In genomic region chr2:158297606-158298005, GRCh38 we compare ENCODE assay signal across 20 cellular contexts.
DNase-seq lines count a peak whose midpoint lies in the region; ATAC-seq and TF ChIP-seq lines count a peak whose summit lies in the region.
"Had no signal": no experiment of that assay in that cellular context is flagged by ENCODE, and none has a peak within 500 bp of the region (broad histone marks: within the 10 kb centered on the region; RNA-seq: fewer than 3 reads in every experiment).

No MANE protein-coding gene starts in this region.

- H3K4me3 ChIP-seq in epithelial cell of proximal tubule (ENCODE audit: low read depth, low read length), result no peak overlapping the region
- H3K4me3 ChIP-seq: cardiac muscle cell, heart right ventricle, SJSA1, uterus had no signal

- ATAC-seq in HG02642 (IDR thresholded peaks at IDR 0.05; ENCODE audit: poor library complexity, unreplicated experiment), result no peak
- ATAC-seq: activated CD8-positive, alpha-beta memory T cell treated with anti-CD3 and anti-CD28 coated beads, Interleukin-2, amount 10 ng/mL, durations not matched to agents 7 days and 5 days; heart right ventricle; left lobe of liver; WTC11 had no signal

- no peak for TF ChIP-seq CTCF in epithelial cell of proximal tubule (conservative IDR thresholded peaks at IDR 0.05; ENCODE audit: low read depth, low read length)

- DNase-seq in H4 (ENCODE audit: low spot score) (peak; percentile 43), RPMI7951 (ENCODE audit: low read depth) (peak; percentile 60), epithelial cell of proximal tubule (ENCODE audit: low read depth) (peak; percentile 30), renal cortical epithelial cell (ENCODE audit: low read depth) (peak; percentile 89), medulla oblongata (ENCODE audit: extremely low spot score) (no peak), NCI-H128 (lab: John Stamatoyannopoulos, UW; ENCODE audit: unreplicated experiment) (no peak)
- DNase-seq in stimulated activated CD4-positive, alpha-beta T cell treated with anti-CD3 and anti-CD28 coated beads, Interleukin-4, amount 100 ng/mL, for 24 hours, result no peak
- DNase-seq: activated CD8-positive, alpha-beta memory T cell treated with anti-CD3 and anti-CD28 coated beads, Interleukin-2, amount 10 ng/mL, durations not matched to agents 7 days and 5 days; activated naive CD4-positive, alpha-beta T cell; CD4-positive, CD25-positive, alpha-beta regulatory T cell; effector CD4-positive, alpha-beta T cell; GOT3; heart right ventricle; Karpas-422; uterus had no signal

Comparison
In these comparisons a context has a peak if more than half of its experiments do, and no peak if none do; other contexts are left out.
1. DNase-seq: peak in H4 (single experiment), RPMI7951 (single experiment), epithelial cell of proximal tubule (single experiment) and renal cortical epithelial cell (single experiment); none in medulla oblongata (single experiment), NCI-H128 (single experiment) and stimulated activated CD4-positive, alpha-beta T cell treated with anti-CD3 and anti-CD28 coated beads, Interleukin-4, amount 100 ng/mL, for 24 hours (single experiment).